17 cellular contexts compared by ENCODE assay signal in genomic region chr5:54363669-54364068, GRCh38. TPM values are rescaled to one million over a fixed set of nuclear protein-coding genes. Genes with fewer than 3 reads are reported as not detected.
A peak's percentile ranks its signal among the peaks of the same experiment; 100 is the strongest.
DNase-seq lines count a peak whose midpoint lies in the region; ATAC-seq, FAIRE-seq and TF ChIP-seq lines count a peak whose summit lies in the region.
"Had no signal": no experiment of that assay in that cellular context is flagged by ENCODE, and none has a peak within 500 bp of the region (broad histone marks: within the 10 kb centered on the region; RNA-seq: fewer than 3 reads in every experiment).

No MANE protein-coding gene starts in this region.

- no peaks in the 10 kb centered on the region for H4K20me1 ChIP-seq in K562 (replicated peaks; ENCODE audit: control insufficient read depth, insufficient read depth, low read length)
- H4K20me1 ChIP-seq: BLaER1 had no signal

- no peak overlapping the region for H3K27ac ChIP-seq in K562 (ENCODE audit: extremely low read depth, low read depth, low read length)
- H3K27ac ChIP-seq: BLaER1, HL-60, Peyer's patch had no signal

- in situ Hi-C loops in K562 (cut with MboI): no loop called here

- H3K4me1 ChIP-seq in K562 (replicated peaks in 1 of 2; ENCODE audit: control insufficient read depth in 2 of 2, insufficient read depth in 2 of 2, low read length in 2 of 2): peaks cover 0 to 15% of the 10 kb centered on the region in 2 experiments; a peak in 3 of 5 replicates

- no peak overlapping the region for H3K9ac ChIP-seq in K562 (ENCODE audit: insufficient read depth in 1 of 2, low read depth in 2 of 2, low read length in 2 of 2)
- H3K9ac ChIP-seq: BLaER1 had no signal

- TF ChIP-seq CTCF in K562 (IDR thresholded peaks at IDR 0.05 in 2 of 3, conservative IDR thresholded peaks at IDR 0.05 in 1 of 3; ENCODE audit: insufficient read depth in 2 of 3, low read depth in 1 of 3, low read length in 3 of 3) (no peak), lower leg skin (IDR thresholded peaks at IDR 0.05) (no peak)

- TF ChIP-seq EP300 in K562 (IDR thresholded peaks at IDR 0.05; ENCODE audit: low read length): no peak

- TF ChIP-seq POLR2A in K562 (conservative IDR thresholded peaks at IDR 0.05) (no peak), lower leg skin (IDR thresholded peaks at IDR 0.05) (no peak)

- no peak for ATAC-seq in K562
- no peak for ATAC-seq in GM19452 (IDR thresholded peaks at IDR 0.05; ENCODE audit: unreplicated experiment)
- ATAC-seq: GM12878 had no signal

- peaks cover 40% of the 10 kb centered on the region for H3K79me2 ChIP-seq in K562 (ENCODE audit: control insufficient read depth, insufficient read depth, low read length)

- no peaks in the 10 kb centered on the region for H3K9me3 ChIP-seq in K562 (replicated peaks; ENCODE audit: control insufficient read depth, insufficient read depth, low read depth, low read length)
- H3K9me3 ChIP-seq: BLaER1, MG63, Peyer's patch had no signal

- no TSS peak for BruUV-seq in K562 (replicated peaks; lab: Mats Ljungman, UMichigan)

- no peak overlapping the region for H3K4me2 ChIP-seq in K562 (ENCODE audit: insufficient read depth, low read length)
- H3K4me2 ChIP-seq: BLaER1 had no signal

- no peak overlapping the region for H2AFZ ChIP-seq in K562 (ENCODE audit: low read depth, low read length)

- TF ChIP-seq RAD21 in K562 (CRISPR knock-in tag; conservative IDR thresholded peaks at IDR 0.05 in 1 of 2, IDR thresholded peaks at IDR 0.05 in 1 of 2): no peak

- no peaks in the 10 kb centered on the region for H3K27me3 ChIP-seq in K562 (ENCODE audit: control insufficient read depth in 2 of 2, insufficient read depth in 2 of 2, low read length in 2 of 2)
- H3K27me3 ChIP-seq: BLaER1, MG63, Peyer's patch had no signal

- CTCF ChIA-PET in K562 (lab: Yijun Ruan, JAX; ENCODE audit: low intra/inter-chr PET ratio): no interaction called here

- POLR2A ChIA-PET in K562 (lab: Yijun Ruan, JAX): no interaction called here

- intact Hi-C loops in K562 (cut with micrococcal nuclease) (no loop called here), lower leg skin (cut with DNase I; ENCODE audit: low total_unique reads) (no loop called here)

- FAIRE-seq in K562 (lab: Jason Lieb, UNC): no peak
- FAIRE-seq: GM12878, GM18507 had no signal

- no peak overlapping the region for H3K4me3 ChIP-seq in K562
- H3K4me3 ChIP-seq in lower leg skin (ENCODE audit: low read depth, poor library complexity, severe bottlenecking): no peak overlapping the region
- H3K4me3 ChIP-seq: BLaER1, GM12878, MG63, Peyer's patch had no signal

- DNase-seq in EH (ENCODE audit: low read depth): peak; percentile 86
- DNase-seq in LHCN-M2 (ENCODE audit: low read depth): peak; percentile 49
- no peak for DNase-seq in K562 (ENCODE audit: extremely low read depth in 1 of 4, low spot score in 3 of 4)
- DNase-seq in kidney tubule cell (ENCODE audit: low spot score): peak; percentile 35
- DNase-seq in lower leg skin (ENCODE audit: low spot score in 2 of 2): no peak
- no peak for DNase-seq in SW480 (ENCODE audit: low spot score)
- DNase-seq: KBM-7, MG63, NCI-H1105 treated with DMSO at 0.1 percent for 48 hours, NCI-H187, NCI-H82, Peyer's patch had no signal

- H3K9me1 ChIP-seq in K562 (ENCODE audit: control insufficient read depth, insufficient read depth, low read length): peaks cover 6% of the 10 kb centered on the region

- H3K36me3 ChIP-seq in K562 (ENCODE audit: control insufficient read depth, insufficient read depth, low read length): peaks cover 30% of the 10 kb centered on the region; the same call in 2 of the 3 replicates
- H3K36me3 ChIP-seq: BLaER1, MG63, Peyer's patch had no signal

TF ChIP-seq in K562, 482 proteins besides CTCF, POLR2A, EP300 and RAD21:
- no peak for TF ChIP-seq ATF6 (CRISPR knock-in tag; IDR thresholded peaks at IDR 0.05)
- peak; percentile 36; the same call in 1 of the 2 replicates for TF ChIP-seq FOSL1 (tag; conservative IDR thresholded peaks at IDR 0.05)
- peak; percentile 8 for TF ChIP-seq RBM25 (IDR thresholded peaks at IDR 0.05; ENCODE audit: low read depth, low read length, severe bottlenecking)

RNA-seq across cellular contexts. Expression of gene ARL15, which starts 53.3 kb away (rescaled TPM):
- 8.7 and 11.2 TPM in 2 replicates for total RNA-seq in LHCN-M2 (2014; rRNA removed)
- 7.3 TPM for polyA plus RNA-seq in LHCN-M2 (2012)
- 218 and 235 TPM in 2 replicates for total RNA-seq in K562 (2011; cell fraction: chromatin; rRNA removed; ENCODE audit: low replicate concordance)
- 124 and 166 TPM in 2 replicates for total RNA-seq in K562 (2011; cell fraction: nucleolus; rRNA removed)
- 179 and 212 TPM in 2 replicates for total RNA-seq in K562 (2011; cell fraction: nucleoplasm; rRNA removed)
- 45.9 and 46.7 TPM in 2 replicates for total RNA-seq in K562 (2014; rRNA removed)
- 64.0 and 71.2 TPM in 2 replicates for total RNA-seq in K562 (2014; rRNA removed; fragmentation: Illumina TruSeq; extraction: Trizol)
- 40.0 and 46.1 TPM in 2 replicates for total RNA-seq in K562 (2015; rRNA removed; fragmentation: Illumina TruSeq; extraction: Trizol)
- 54.1 and 58.7 TPM in 2 replicates for total RNA-seq in K562 (2021)
- 59.5 and 60.1 TPM in 2 replicates for polyA plus RNA-seq in K562 (2011; rRNA removed)
- 24.8 and 46.7 TPM in 2 replicates for polyA plus RNA-seq in K562 (2011; cell fraction: cytosol; rRNA removed)
- polyA plus RNA-seq in K562 (2011; cell fraction: nucleus; rRNA removed): 29.3 and 46.0 TPM in 2 replicates
- 45.4 and 47.0 TPM in 2 replicates for polyA plus RNA-seq in K562 (2012)
- polyA plus RNA-seq in K562 (2014; fragmentation: Illumina TruSeq; extraction: Trizol): 71.8 and 80.4 TPM in 2 replicates
- 10 to 100 TPM; 18.5 to 22.4 TPM for polyA plus RNA-seq in K562 (2014; fragmentation: Nextera tagmentation; extraction: Ambion mirVana)
- 57.0 and 60.0 TPM in 2 replicates for polyA plus RNA-seq in K562 (2014; rRNA removed)
- 135 and 180 TPM in 2 replicates for polyA minus RNA-seq in K562 (2011; rRNA and poly(A)+ RNA removed)
- polyA minus RNA-seq in K562 (2011; cell fraction: cytosol; rRNA and poly(A)+ RNA removed): 39.2 and 48.3 TPM in 2 replicates
- 201 and 315 TPM in 2 replicates for polyA minus RNA-seq in K562 (2011; cell fraction: nucleus; rRNA and poly(A)+ RNA removed)
- 10 to 100 TPM; 16.6 to 48.8 (median 32.3) TPM for total RNA-seq in lower leg skin

Comparison
In these comparisons a context has a peak if more than half of its experiments do, and no peak if none do; other contexts are left out.
1. DNase-seq: peak in EH (single experiment), LHCN-M2 (single experiment) and kidney tubule cell (single experiment); none in K562 (0 of 4), lower leg skin (0 of 2) and SW480 (single experiment).